In the genomic region with DNA sequence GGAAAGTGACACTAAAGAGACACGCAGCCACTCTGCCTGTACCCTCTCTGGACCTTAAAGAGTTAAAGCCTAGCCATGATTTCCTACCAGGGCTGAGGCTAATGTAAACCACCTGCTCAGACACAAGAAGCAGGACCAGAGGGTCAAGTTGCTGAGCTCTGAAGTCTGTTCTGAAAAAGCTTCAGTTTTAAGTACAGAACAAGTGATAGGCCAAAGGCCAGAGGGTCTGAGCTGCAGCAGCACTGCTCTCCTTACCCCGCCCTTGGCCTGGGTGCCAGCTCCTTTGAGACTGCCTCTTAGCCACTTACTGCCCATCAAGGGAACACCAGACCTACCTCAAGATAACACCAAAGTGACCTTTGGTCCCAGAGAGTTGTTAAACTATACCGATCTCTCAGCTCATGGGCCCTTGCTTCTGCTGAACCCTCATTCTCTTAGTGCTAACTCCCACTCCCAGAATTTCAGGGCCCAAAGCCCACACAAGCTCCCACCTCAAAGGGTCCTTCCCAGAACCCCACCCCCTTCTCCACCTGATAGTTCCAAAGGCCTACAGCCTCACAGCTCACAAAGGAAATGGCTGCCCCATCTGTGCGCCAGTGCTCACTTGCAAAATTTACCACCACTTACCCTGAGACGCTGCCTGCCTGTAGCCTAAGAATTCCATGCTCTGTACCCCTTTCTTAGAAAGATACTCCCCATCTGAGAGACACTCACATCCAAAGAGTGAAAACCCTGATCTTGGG, we compare ENCODE assay signal across 2 cellular contexts.
TF ChIP-seq lines count a peak whose summit lies in the region.

No MANE protein-coding gene starts in this region.

TF ChIP-seq in GM12878, 131 proteins besides CTCF, POLR2A, EP300 and RAD21 (continues in another document):
- TF ChIP-seq FOS (IDR thresholded peaks at IDR 0.05; ENCODE audit: borderline replicate concordance, extremely low read depth, insufficient read length) (no peak), YY1 (IDR thresholded peaks at IDR 0.05; ENCODE audit: low read depth, low read length) (peak; percentile 65; the same call in 1 of the 2 replicates), MEF2A (IDR thresholded peaks at IDR 0.05; ENCODE audit: insufficient read depth, low read depth, low read length) (no peak), DPF2 (IDR thresholded peaks at IDR 0.05) (no peak), BCL3 (IDR thresholded peaks at IDR 0.05; ENCODE audit: borderline replicate concordance, insufficient read depth, low read depth, low read length, poor library complexity, severe bottlenecking) (no peak), HDGF (IDR thresholded peaks at IDR 0.05) (no peak), STAT1 (conservative IDR thresholded peaks at IDR 0.05) (no peak)
- TF ChIP-seq, protein P1, sequence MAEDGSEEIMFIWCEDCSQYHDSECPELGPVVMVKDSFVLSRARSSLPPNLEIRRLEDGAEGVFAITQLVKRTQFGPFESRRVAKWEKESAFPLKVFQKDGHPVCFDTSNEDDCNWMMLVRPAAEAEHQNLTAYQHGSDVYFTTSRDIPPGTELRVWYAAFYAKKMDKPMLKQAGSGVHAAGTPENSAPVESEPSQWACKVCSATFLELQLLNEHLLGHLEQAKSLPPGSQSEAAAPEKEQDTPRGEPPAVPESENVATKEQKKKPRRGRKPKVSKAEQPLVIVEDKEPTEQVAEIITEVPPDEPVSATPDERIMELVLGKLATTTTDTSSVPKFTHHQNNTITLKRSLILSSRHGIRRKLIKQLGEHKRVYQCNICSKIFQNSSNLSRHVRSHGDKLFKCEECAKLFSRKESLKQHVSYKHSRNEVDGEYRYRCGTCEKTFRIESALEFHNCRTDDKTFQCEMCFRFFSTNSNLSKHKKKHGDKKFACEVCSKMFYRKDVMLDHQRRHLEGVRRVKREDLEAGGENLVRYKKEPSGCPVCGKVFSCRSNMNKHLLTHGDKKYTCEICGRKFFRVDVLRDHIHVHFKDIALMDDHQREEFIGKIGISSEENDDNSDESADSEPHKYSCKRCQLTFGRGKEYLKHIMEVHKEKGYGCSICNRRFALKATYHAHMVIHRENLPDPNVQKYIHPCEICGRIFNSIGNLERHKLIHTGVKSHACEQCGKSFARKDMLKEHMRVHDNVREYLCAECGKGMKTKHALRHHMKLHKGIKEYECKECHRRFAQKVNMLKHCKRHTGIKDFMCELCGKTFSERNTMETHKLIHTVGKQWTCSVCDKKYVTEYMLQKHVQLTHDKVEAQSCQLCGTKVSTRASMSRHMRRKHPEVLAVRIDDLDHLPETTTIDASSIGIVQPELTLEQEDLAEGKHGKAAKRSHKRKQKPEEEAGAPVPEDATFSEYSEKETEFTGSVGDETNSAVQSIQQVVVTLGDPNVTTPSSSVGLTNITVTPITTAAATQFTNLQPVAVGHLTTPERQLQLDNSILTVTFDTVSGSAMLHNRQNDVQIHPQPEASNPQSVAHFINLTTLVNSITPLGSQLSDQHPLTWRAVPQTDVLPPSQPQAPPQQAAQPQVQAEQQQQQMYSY (CRISPR knock-in tag; IDR thresholded peaks at IDR 0.05) = no peak
- TF ChIP-seq, protein P2, sequence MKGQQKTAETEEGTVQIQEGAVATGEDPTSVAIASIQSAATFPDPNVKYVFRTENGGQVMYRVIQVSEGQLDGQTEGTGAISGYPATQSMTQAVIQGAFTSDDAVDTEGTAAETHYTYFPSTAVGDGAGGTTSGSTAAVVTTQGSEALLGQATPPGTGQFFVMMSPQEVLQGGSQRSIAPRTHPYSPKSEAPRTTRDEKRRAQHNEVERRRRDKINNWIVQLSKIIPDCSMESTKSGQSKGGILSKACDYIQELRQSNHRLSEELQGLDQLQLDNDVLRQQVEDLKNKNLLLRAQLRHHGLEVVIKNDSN (IDR thresholded peaks at IDR 0.05; ENCODE audit: borderline replicate concordance, extremely low read length, insufficient read depth, low read depth, low read length) = no peak
- TF ChIP-seq, protein P3, sequence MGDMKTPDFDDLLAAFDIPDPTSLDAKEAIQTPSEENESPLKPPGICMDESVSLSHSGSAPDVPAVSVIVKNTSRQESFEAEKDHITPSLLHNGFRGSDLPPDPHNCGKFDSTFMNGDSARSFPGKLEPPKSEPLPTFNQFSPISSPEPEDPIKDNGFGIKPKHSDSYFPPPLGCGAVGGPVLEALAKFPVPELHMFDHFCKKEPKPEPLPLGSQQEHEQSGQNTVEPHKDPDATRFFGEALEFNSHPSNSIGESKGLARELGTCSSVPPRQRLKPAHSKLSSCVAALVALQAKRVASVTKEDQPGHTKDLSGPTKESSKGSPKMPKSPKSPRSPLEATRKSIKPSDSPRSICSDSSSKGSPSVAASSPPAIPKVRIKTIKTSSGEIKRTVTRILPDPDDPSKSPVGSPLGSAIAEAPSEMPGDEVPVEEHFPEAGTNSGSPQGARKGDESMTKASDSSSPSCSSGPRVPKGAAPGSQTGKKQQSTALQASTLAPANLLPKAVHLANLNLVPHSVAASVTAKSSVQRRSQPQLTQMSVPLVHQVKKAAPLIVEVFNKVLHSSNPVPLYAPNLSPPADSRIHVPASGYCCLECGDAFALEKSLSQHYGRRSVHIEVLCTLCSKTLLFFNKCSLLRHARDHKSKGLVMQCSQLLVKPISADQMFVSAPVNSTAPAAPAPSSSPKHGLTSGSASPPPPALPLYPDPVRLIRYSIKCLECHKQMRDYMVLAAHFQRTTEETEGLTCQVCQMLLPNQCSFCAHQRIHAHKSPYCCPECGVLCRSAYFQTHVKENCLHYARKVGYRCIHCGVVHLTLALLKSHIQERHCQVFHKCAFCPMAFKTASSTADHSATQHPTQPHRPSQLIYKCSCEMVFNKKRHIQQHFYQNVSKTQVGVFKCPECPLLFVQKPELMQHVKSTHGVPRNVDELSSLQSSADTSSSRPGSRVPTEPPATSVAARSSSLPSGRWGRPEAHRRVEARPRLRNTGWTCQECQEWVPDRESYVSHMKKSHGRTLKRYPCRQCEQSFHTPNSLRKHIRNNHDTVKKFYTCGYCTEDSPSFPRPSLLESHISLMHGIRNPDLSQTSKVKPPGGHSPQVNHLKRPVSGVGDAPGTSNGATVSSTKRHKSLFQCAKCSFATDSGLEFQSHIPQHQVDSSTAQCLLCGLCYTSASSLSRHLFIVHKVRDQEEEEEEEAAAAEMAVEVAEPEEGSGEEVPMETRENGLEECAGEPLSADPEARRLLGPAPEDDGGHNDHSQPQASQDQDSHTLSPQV (IDR thresholded peaks at IDR 0.05) = no peak
- TF ChIP-seq, protein P4, sequence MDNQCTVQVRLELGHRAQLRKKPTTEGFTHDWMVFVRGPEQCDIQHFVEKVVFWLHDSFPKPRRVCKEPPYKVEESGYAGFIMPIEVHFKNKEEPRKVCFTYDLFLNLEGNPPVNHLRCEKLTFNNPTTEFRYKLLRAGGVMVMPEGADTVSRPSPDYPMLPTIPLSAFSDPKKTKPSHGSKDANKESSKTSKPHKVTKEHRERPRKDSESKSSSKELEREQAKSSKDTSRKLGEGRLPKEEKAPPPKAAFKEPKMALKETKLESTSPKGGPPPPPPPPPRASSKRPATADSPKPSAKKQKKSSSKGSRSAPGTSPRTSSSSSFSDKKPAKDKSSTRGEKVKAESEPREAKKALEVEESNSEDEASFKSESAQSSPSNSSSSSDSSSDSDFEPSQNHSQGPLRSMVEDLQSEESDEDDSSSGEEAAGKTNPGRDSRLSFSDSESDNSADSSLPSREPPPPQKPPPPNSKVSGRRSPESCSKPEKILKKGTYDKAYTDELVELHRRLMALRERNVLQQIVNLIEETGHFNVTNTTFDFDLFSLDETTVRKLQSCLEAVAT (IDR thresholded peaks at IDR 0.05) = peak; percentile 94

TF ChIP-seq in HepG2, 621 proteins besides CTCF, POLR2A, EP300 and RAD21:
- TF ChIP-seq GABPA (IDR thresholded peaks at IDR 0.05; ENCODE audit: low read depth, low read length) (no peak), GABPA (CRISPR knock-in tag; IDR thresholded peaks at IDR 0.05; ENCODE audit: low read depth) (no peak), HNF4A (CRISPR knock-in tag; IDR thresholded peaks at IDR 0.05) (peak; percentile 30), TGIF2 (CRISPR knock-in tag; IDR thresholded peaks at IDR 0.05) (0 out of 2 replicates have a peak, but pooled peaks have one; percentile 30), ZFP37 (CRISPR knock-in tag; IDR thresholded peaks at IDR 0.05; ENCODE audit: borderline replicate concordance) (0 out of 2 replicates have a peak, but pooled peaks have one; percentile 25), ZNF652 (CRISPR knock-in tag; IDR thresholded peaks at IDR 0.05; ENCODE audit: borderline replicate concordance, low read depth) (peak; percentile 82)
